In genomic region chr10:6918305-6918704, GRCh38 we compare ENCODE assay signal across 8 cellular contexts.
DNase-seq lines count a peak whose midpoint lies in the region; ATAC-seq, FAIRE-seq and TF ChIP-seq lines count a peak whose summit lies in the region.

No MANE protein-coding gene starts in this region.

- ATAC-seq in HG03139 (IDR thresholded peaks at IDR 0.05; ENCODE audit: unreplicated experiment) (no peak), GM21576 (IDR thresholded peaks at IDR 0.05; ENCODE audit: unreplicated experiment) (no peak)

- intact Hi-C loops in endothelial cell of umbilical vein (cut with micrococcal nuclease) (loop anchor here (1.0 to 2.0 kb wide), 2 partner anchors 198 to 499 kb away; no protein-coding TSS in a partner anchor), sigmoid colon (cut with DNase I) (loop anchor here (10.0 kb wide), 1 partner anchor 346 kb away; no protein-coding TSS in a partner anchor)

- H3K4me2 ChIP-seq in endothelial cell of umbilical vein (ENCODE audit: insufficient read depth, low read length): no peak overlapping the region

- no peak for FAIRE-seq in endothelial cell of umbilical vein (lab: Jason Lieb, UNC)

- H2AFZ ChIP-seq in endothelial cell of umbilical vein (ENCODE audit: low read depth, low read length): no peak overlapping the region

- H3K4me3 ChIP-seq in endothelial cell of umbilical vein (replicated peaks in 1 of 3; ENCODE audit: insufficient read depth in 1 of 3, low read depth in 1 of 3, low read length in 3 of 3): no peak overlapping the region
- no peak overlapping the region for H3K4me3 ChIP-seq in sigmoid colon

- TF ChIP-seq CTCF in endothelial cell of umbilical vein (IDR thresholded peaks at IDR 0.05; ENCODE audit: extremely low read depth in 1 of 2, insufficient read depth in 1 of 2, low read depth in 1 of 2, low read length in 2 of 2) (peak; percentile 36 to 41), sigmoid colon (IDR thresholded peaks at IDR 0.05) (no peak)

- no peak for TF ChIP-seq EP300 in sigmoid colon (IDR thresholded peaks at IDR 0.05)

- H3K27me3 ChIP-seq in endothelial cell of umbilical vein (ENCODE audit: control insufficient read depth in 2 of 2, insufficient read depth in 2 of 2, low read length in 2 of 2): no peaks in the 10 kb centered on the region
- peaks cover 0 to 12% (median 0%) of the 10 kb centered on the region in 3 donors for H3K27me3 ChIP-seq in sigmoid colon

- no TSS peak for BruUV-seq in endothelial cell of umbilical vein (replicated peaks; lab: Mats Ljungman, UMichigan)

- no peak for TF ChIP-seq POLR2A in endothelial cell of umbilical vein (IDR thresholded peaks at IDR 0.05; ENCODE audit: low read depth, low read length)
- TF ChIP-seq POLR2A in sigmoid colon (IDR thresholded peaks at IDR 0.05): no peak

- no peak overlapping the region for H3K27ac ChIP-seq in endothelial cell of umbilical vein (ENCODE audit: insufficient read depth, low read depth, low read length)
- H3K27ac ChIP-seq in sigmoid colon: no peak overlapping the region

- POLR2A ChIA-PET in endothelial cell of umbilical vein (lab: Charles Lee): no interaction called here

- H3K9ac ChIP-seq in endothelial cell of umbilical vein (replicated peaks; ENCODE audit: extremely low read depth, insufficient read depth, low read length): no peak overlapping the region

- DNase-seq in CD1c-positive myeloid dendritic cell (ENCODE audit: extremely low spot score) (peak; percentile 59), HT-29 (ENCODE audit: low spot score) (peak; percentile 7), endothelial cell of umbilical vein (ENCODE audit: low read depth, low spot score) (no peak), sigmoid colon (no peak)
- peak; percentile 67 to 76 for DNase-seq in activated CD4-positive, alpha-beta T cell treated with anti-CD3 and anti-CD28 coated beads, Interleukin-2, amount 50 U/mL, for 4 hours
- DNase-seq in stimulated activated CD4-positive, alpha-beta T cell treated with anti-CD3 and anti-CD28 coated beads, Interleukin-12 subunit alpha, Interleukin-12 subunit beta, amount 100 ng/mL, for 4 hours: peak; percentile 76

- H3K9me1 ChIP-seq in endothelial cell of umbilical vein (replicated peaks; ENCODE audit: control insufficient read depth, extremely low read depth, insufficient read depth, low read length): no peaks in the 10 kb centered on the region

- CTCF ChIA-PET in endothelial cell of umbilical vein (lab: Charles Lee): no interaction called here

- dilution Hi-C loops in endothelial cell of umbilical vein (cut with MboI; ENCODE audit: extremely low pct_ligation_motif_present, low sequenced_read_pairs): no loop called here

- H3K79me2 ChIP-seq in endothelial cell of umbilical vein (ENCODE audit: control insufficient read depth, insufficient read depth, low read length): no peaks in the 10 kb centered on the region

- WGBS in sigmoid colon, 2 donors: 71 to 77% methylated on average over 6 of the region's 6 CpGs

- H3K9me3 ChIP-seq in endothelial cell of umbilical vein (replicated peaks; ENCODE audit: control insufficient read depth, insufficient read depth, low read length) (no peaks in the 10 kb centered on the region), sigmoid colon (no peaks in the 10 kb centered on the region)

- no peaks in the 10 kb centered on the region for H4K20me1 ChIP-seq in endothelial cell of umbilical vein (replicated peaks; ENCODE audit: control insufficient read depth, extremely low read depth, insufficient read depth, low read length)

- H3K4me1 ChIP-seq in endothelial cell of umbilical vein (ENCODE audit: control insufficient read depth, extremely low read depth, insufficient read depth, low read length): no peaks in the 10 kb centered on the region
- H3K4me1 ChIP-seq in sigmoid colon: peaks cover 0 to 15% (median 13%) of the 10 kb centered on the region in 4 donors

- no peaks in the 10 kb centered on the region for H3K36me3 ChIP-seq in endothelial cell of umbilical vein (ENCODE audit: control insufficient read depth in 2 of 2, extremely low read depth in 1 of 2, insufficient read depth in 2 of 2, low read length in 2 of 2)
- no peaks in the 10 kb centered on the region for H3K36me3 ChIP-seq in sigmoid colon

TF ChIP-seq in endothelial cell of umbilical vein, 7 proteins besides CTCF, POLR2A, EP300 and RAD21:
- TF ChIP-seq POLR2AphosphoS5 (IDR thresholded peaks at IDR 0.05; ENCODE audit: insufficient read depth, low read depth, low read length) (no peak), JUN (IDR thresholded peaks at IDR 0.05; ENCODE audit: borderline replicate concordance, insufficient read depth, insufficient read length, low read depth) (no peak), GATA2 (IDR thresholded peaks at IDR 0.05; ENCODE audit: insufficient read depth, insufficient read length, low read depth, low read length) (no peak), FOS (IDR thresholded peaks at IDR 0.05; ENCODE audit: borderline replicate concordance, insufficient read depth, low read length) (no peak), MAX (IDR thresholded peaks at IDR 0.05; ENCODE audit: insufficient read depth, insufficient read length) (no peak), EZH2 (IDR thresholded peaks at IDR 0.05; ENCODE audit: borderline replicate concordance, low read depth, low read length, severe bottlenecking) (no peak), MYC (IDR thresholded peaks at IDR 0.05; ENCODE audit: low read depth, low read length) (no peak)

Comparison
In these comparisons a context has a peak if more than half of its experiments do, and no peak if none do; other contexts are left out.
1. DNase-seq: peak in CD1c-positive myeloid dendritic cell (single experiment), HT-29 (single experiment), activated CD4-positive, alpha-beta T cell treated with anti-CD3 and anti-CD28 coated beads, Interleukin-2, amount 50 U/mL, for 4 hours (2 of 2) and stimulated activated CD4-positive, alpha-beta T cell treated with anti-CD3 and anti-CD28 coated beads, Interleukin-12 subunit alpha, Interleukin-12 subunit beta, amount 100 ng/mL, for 4 hours (single experiment); none in endothelial cell of umbilical vein (single experiment) and sigmoid colon (single experiment).
2. CTCF ChIP-seq: peak in endothelial cell of umbilical vein (2 of 2); none in sigmoid colon (0 of 4).